8 cellular contexts compared by ENCODE assay signal in genomic region chr1:111592389-111593361, GRCh38. TPM values are rescaled to one million over a fixed set of nuclear protein-coding genes. Genes with fewer than 3 reads are reported as not detected.
DNase-seq lines count a peak whose midpoint lies in the region; ATAC-seq and TF ChIP-seq lines count a peak whose summit lies in the region.

No MANE protein-coding gene starts in this region.

- in situ Hi-C loops in transverse colon (cut with MboI; ENCODE audit: low pct_ligation_motif_present in 1 of 4, low pct_unique_long_range_greater_than_20kb in 1 of 4, low sequenced_read_pairs in 3 of 4), result no loop called here

- H3K36me3 Mint-ChIP-seq in glutamatergic neuron (ENCODE audit: unreplicated experiment) (no peaks in the 10 kb centered on the region), progenitor cell of endocrine pancreas (ENCODE audit: insufficient read depth) (no peaks in the 10 kb centered on the region)

- no peak for TF ChIP-seq POLR2A in transverse colon (IDR thresholded peaks at IDR 0.05)

- peaks cover 4% of the 10 kb centered on the region for H3K4me1 Mint-ChIP-seq in glutamatergic neuron (ENCODE audit: low read depth, unreplicated experiment)
- peaks cover 15% of the 10 kb centered on the region for H3K4me1 Mint-ChIP-seq in progenitor cell of endocrine pancreas (ENCODE audit: low read depth)

- H3K4me3 Mint-ChIP-seq in glutamatergic neuron (ENCODE audit: unreplicated experiment) (no peak overlapping the region), progenitor cell of endocrine pancreas (ENCODE audit: low read depth) (peak overlapping the region; percentile 25)

- H3K27ac ChIP-seq in AG04450 (ENCODE audit: low read depth, low read length), result peak overlapping the region; percentile 71
- peak overlapping the region; percentile 81 to 84 (median 82) for H3K27ac ChIP-seq in transverse colon

- no peak for TF ChIP-seq EP300 in transverse colon (IDR thresholded peaks at IDR 0.05; ENCODE audit: low read depth)

- H3K27ac Mint-ChIP-seq in glutamatergic neuron (ENCODE audit: unreplicated experiment), result no peak overlapping the region
- peak overlapping the region; percentile 75 for H3K27ac Mint-ChIP-seq in progenitor cell of endocrine pancreas

- H3K27me3 Mint-ChIP-seq in glutamatergic neuron (ENCODE audit: unreplicated experiment) (no peaks in the 10 kb centered on the region), progenitor cell of endocrine pancreas (no peaks in the 10 kb centered on the region)

- peak overlapping the region; percentile 34 for H3K4me3 ChIP-seq in AG04450 (ENCODE audit: low read depth, low read length)
- no peak overlapping the region for H3K4me3 ChIP-seq in transverse colon

- ATAC-seq in GM18873 (IDR thresholded peaks at IDR 0.05; ENCODE audit: low FRiP score, unreplicated experiment) (peak; percentile 74), HG03097 (IDR thresholded peaks at IDR 0.05; ENCODE audit: low FRiP score, unreplicated experiment) (peak; percentile 77)

- H3K9me3 Mint-ChIP-seq in glutamatergic neuron (ENCODE audit: unreplicated experiment) (peaks cover 4% of the 10 kb centered on the region), progenitor cell of endocrine pancreas (ENCODE audit: low read depth) (no peaks in the 10 kb centered on the region)

- 0 to 7% methylated on average over 4 to 11 of the region's 11 CpGs for WGBS in transverse colon (ENCODE audit: low coverage in 1 of 2), 2 donors

- no peaks in the 10 kb centered on the region for H3K27me3 ChIP-seq in AG04450 (ENCODE audit: control insufficient read depth, insufficient read depth, low read length)
- H3K27me3 ChIP-seq in transverse colon, result no peaks in the 10 kb centered on the region

- intact Hi-C loops in transverse colon (cut with DNase I; ENCODE audit: low total_unique reads), result no loop called here

- CTCF ChIA-PET in AG04450 (lab: Charles Lee), result interaction anchor here (1.1 to 2.3 kb wide), 4 partner anchors 9 to 122 kb away, joined by 3 to 11 read pairs (median 6); no protein-coding TSS in a partner anchor

- DNase-seq in AG04450 (ENCODE audit: low read depth, low spot score) (peak; percentile 55), RKO (ENCODE audit: low spot score) (peak; percentile 39), activated gamma-delta T cell treated with Interleukin-2 at 50 U/mL for 16 hours (peak; percentile 95), glutamatergic neuron (peak; percentile 22), progenitor cell of endocrine pancreas (ENCODE audit: low spot score, unreplicated experiment) (peak; percentile 26), transverse colon (peak; percentile 85)

- peaks cover 22 to 61% (median 34%) of the 10 kb centered on the region in 4 donors for H3K4me1 ChIP-seq in transverse colon

- POLR2A ChIA-PET in AG04450 (lab: Yijun Ruan, JAX), result interaction anchor here (0.6 to 1.5 kb wide), 9 partner anchors 10 to 144 kb away, joined by 3 to 8 read pairs (median 4); no protein-coding TSS in a partner anchor

- no peaks in the 10 kb centered on the region for H3K36me3 ChIP-seq in transverse colon

- H3K9me3 ChIP-seq in AG04450 (ENCODE audit: control insufficient read depth, insufficient read depth, low read length) (no peaks in the 10 kb centered on the region), transverse colon (no peaks in the 10 kb centered on the region)

- no peak for TF ChIP-seq CTCF in AG04450 (IDR thresholded peaks at IDR 0.05; ENCODE audit: low read depth, low read length)
- no peak for TF ChIP-seq CTCF in glutamatergic neuron (IDR thresholded peaks at IDR 0.05; ENCODE audit: partially characterized antibody, unreplicated experiment)
- TF ChIP-seq CTCF in progenitor cell of endocrine pancreas (IDR thresholded peaks at IDR 0.05; ENCODE audit: unreplicated experiment), result no peak
- no peak for TF ChIP-seq CTCF in transverse colon (IDR thresholded peaks at IDR 0.05)

RNA-seq across cellular contexts. Expression of gene RAP1A, which starts 26.9 kb away (rescaled TPM):
- polyA plus RNA-seq in AG04450 (2011; rRNA removed), result 60.0 and 78.1 TPM in 2 replicates
- 16.9 and 29.8 TPM in 2 replicates for polyA minus RNA-seq in AG04450 (2011; rRNA and poly(A)+ RNA removed)
- total RNA-seq in glutamatergic neuron (ENCODE audit: unreplicated experiment) (17.9 TPM), progenitor cell of endocrine pancreas (36.6 and 38.8 TPM in 2 replicates), transverse colon (10 to 100 TPM; 34.0 to 87.2 (median 57.7) TPM)

Comparison
In these comparisons a context has a peak if more than half of its experiments do, and no peak if none do; other contexts are left out.
1. DNase-seq: peak in every context shown above with its lines; median percentile 95 in activated gamma-delta T cell treated with Interleukin-2 at 50 U/mL for 16 hours; 85 in transverse colon; 55 in AG04450; 39 in RKO; 26 in progenitor cell of endocrine pancreas; 22 in glutamatergic neuron.